ENCODE assay signal across 24 cellular contexts in genomic region chrX:13687203-13687602, GRCh38. TPM values are rescaled to one million over a fixed set of nuclear protein-coding genes. Genes with fewer than 3 reads are reported as not detected.
DNase-seq lines count a peak whose midpoint lies in the region; ATAC-seq, FAIRE-seq and TF ChIP-seq lines count a peak whose summit lies in the region.
"Had no signal": no experiment of that assay in that cellular context is flagged by ENCODE, and none has a peak within 500 bp of the region (broad histone marks: within the 10 kb centered on the region; RNA-seq: fewer than 3 reads in every experiment).

No MANE protein-coding gene starts in this region.

- no peaks in the 10 kb centered on the region for H3K9me3 ChIP-seq in Karpas-422 (ENCODE audit: low read length)
- H3K9me3 ChIP-seq in astrocyte (ENCODE audit: insufficient read depth, low read depth, low read length), result no peaks in the 10 kb centered on the region
- H3K9me3 ChIP-seq: prostate gland, sigmoid colon, upper lobe of left lung had no signal

- peaks cover 31% of the 10 kb centered on the region for H3K79me2 ChIP-seq in Karpas-422 (ENCODE audit: low read length)
- peaks cover 30% of the 10 kb centered on the region for H3K79me2 ChIP-seq in astrocyte (ENCODE audit: insufficient read depth, low read length)

- H3K27ac Mint-ChIP-seq in activated T-cell treated with anti-CD3 and anti-CD28 coated beads, Interleukin-2, amount 50 U/mL, for 24 hours, result peak overlapping the region; percentile 94
- no peak overlapping the region for H3K27ac Mint-ChIP-seq in astrocyte (ENCODE audit: unreplicated experiment)
- peak overlapping the region; percentile 92 for H3K27ac Mint-ChIP-seq in stimulated activated naive CD8-positive, alpha-beta T cell treated with anti-CD3 and anti-CD28 coated beads, Interleukin-15, Interleukin-2, amounts not matched to agents 100 ng/mL and 50 ng/mL, for 24 hours
- H3K27ac Mint-ChIP-seq: activated CD4-positive, alpha-beta T cell treated with anti-CD3 and anti-CD28 coated beads, Interleukin-2, amount 10 ng/mL, durations not matched to agents 7 days and 5 days; activated naive CD8-positive, alpha-beta T cell treated with anti-CD3 and anti-CD28 coated beads, Interleukin-2, amount 10 ng/mL, durations not matched to agents 7 days and 5 days; H9 had no signal

- peaks cover 53% of the 10 kb centered on the region for H3K27me3 Mint-ChIP-seq in activated T-cell treated with anti-CD3 and anti-CD28 coated beads, Interleukin-2, amount 50 U/mL, for 24 hours
- H3K27me3 Mint-ChIP-seq in activated T-cell treated with anti-CD3 and anti-CD28 coated beads, Interleukin-2, amount 50 U/mL, for 4 hours (ENCODE audit: low read depth), result no peaks in the 10 kb centered on the region
- H3K27me3 Mint-ChIP-seq in astrocyte (ENCODE audit: low read depth, unreplicated experiment), result no peaks in the 10 kb centered on the region
- no peaks in the 10 kb centered on the region for H3K27me3 Mint-ChIP-seq in stimulated activated naive CD8-positive, alpha-beta T cell treated with anti-CD3 and anti-CD28 coated beads, Interleukin-15, Interleukin-2, amounts not matched to agents 100 ng/mL and 50 ng/mL, for 24 hours
- H3K27me3 Mint-ChIP-seq: activated CD4-positive, alpha-beta T cell treated with anti-CD3 and anti-CD28 coated beads, Interleukin-2, amount 10 ng/mL, durations not matched to agents 7 days and 5 days; activated naive CD8-positive, alpha-beta T cell treated with anti-CD3 and anti-CD28 coated beads, Interleukin-2, amount 10 ng/mL, durations not matched to agents 7 days and 5 days had no signal

- H3K4me3 Mint-ChIP-seq in activated T-cell treated with anti-CD3 and anti-CD28 coated beads, Interleukin-2, amount 50 U/mL, for 24 hours, result no peak overlapping the region
- H3K4me3 Mint-ChIP-seq in activated T-cell treated with anti-CD3 and anti-CD28 coated beads, Interleukin-2, amount 50 U/mL, for 4 hours, result no peak overlapping the region
- no peak overlapping the region for H3K4me3 Mint-ChIP-seq in astrocyte (ENCODE audit: unreplicated experiment)
- peak overlapping the region; percentile 91 for H3K4me3 Mint-ChIP-seq in stimulated activated naive CD8-positive, alpha-beta T cell treated with anti-CD3 and anti-CD28 coated beads, Interleukin-15, Interleukin-2, amounts not matched to agents 100 ng/mL and 50 ng/mL, for 24 hours
- H3K4me3 Mint-ChIP-seq: activated CD4-positive, alpha-beta T cell treated with anti-CD3 and anti-CD28 coated beads, Interleukin-2, amount 10 ng/mL, durations not matched to agents 7 days and 5 days; H9 had no signal

- DNase-seq in activated T-cell treated with anti-CD3 and anti-CD28 coated beads, Interleukin-2, amount 50 U/mL, for 24 hours, result no peak
- DNase-seq in activated T-cell treated with anti-CD3 and anti-CD28 coated beads, Interleukin-2, amount 50 U/mL, for 4 hours, result no peak
- DNase-seq in Karpas-422 (no peak), astrocyte (ENCODE audit: low read depth) (no peak), mesenteric fat pad (ENCODE audit: low spot score) (no peak)
- DNase-seq in stimulated activated CD4-positive, alpha-beta T cell treated with anti-CD3 and anti-CD28 coated beads, Interleukin-2, amount 100 ng/mL, for 48 hours, result no peak
- DNase-seq: activated CD4-positive, alpha-beta T cell treated with anti-CD3 and anti-CD28 coated beads, Interleukin-2, amount 10 ng/mL, durations not matched to agents 7 days and 5 days; activated naive CD8-positive, alpha-beta T cell treated with anti-CD3 and anti-CD28 coated beads, Interleukin-2, amount 10 ng/mL, durations not matched to agents 7 days and 5 days; cerebellar nuclear complex; H9; heart left ventricle; IMR-90; NCI-H1105; NCI-H2029 treated with DMSO at 0.1 percent for 48 hours; NCI-H345; NCI-H748 treated with DMSO at 0.1 percent for 48 hours; sigmoid colon; upper lobe of left lung had no signal

- H3K4me1 Mint-ChIP-seq in activated T-cell treated with anti-CD3 and anti-CD28 coated beads, Interleukin-2, amount 50 U/mL, for 24 hours (ENCODE audit: low read depth), result peaks cover 53% of the 10 kb centered on the region
- peaks cover 45% of the 10 kb centered on the region for H3K4me1 Mint-ChIP-seq in activated T-cell treated with anti-CD3 and anti-CD28 coated beads, Interleukin-2, amount 50 U/mL, for 4 hours (ENCODE audit: low read depth)
- H3K4me1 Mint-ChIP-seq in astrocyte (ENCODE audit: low read depth, unreplicated experiment), result peaks cover 19% of the 10 kb centered on the region
- H3K4me1 Mint-ChIP-seq in stimulated activated naive CD8-positive, alpha-beta T cell treated with anti-CD3 and anti-CD28 coated beads, Interleukin-15, Interleukin-2, amounts not matched to agents 100 ng/mL and 50 ng/mL, for 24 hours (ENCODE audit: low read depth), result peaks cover 63% of the 10 kb centered on the region

- H3K4me2 ChIP-seq in Karpas-422 (ENCODE audit: low read depth, low read length, poor library complexity, severe bottlenecking) (no peak overlapping the region), astrocyte (ENCODE audit: low read length) (no peak overlapping the region)

- H3K27me3 ChIP-seq in Karpas-422 (ENCODE audit: low read length), result no peaks in the 10 kb centered on the region
- no peaks in the 10 kb centered on the region for H3K27me3 ChIP-seq in astrocyte (ENCODE audit: insufficient read depth, low read length)
- H3K27me3 ChIP-seq: upper lobe of left lung had no signal

- no peaks in the 10 kb centered on the region for H3K9me3 Mint-ChIP-seq in activated T-cell treated with anti-CD3 and anti-CD28 coated beads, Interleukin-2, amount 50 U/mL, for 24 hours
- H3K9me3 Mint-ChIP-seq in activated T-cell treated with anti-CD3 and anti-CD28 coated beads, Interleukin-2, amount 50 U/mL, for 4 hours, result no peaks in the 10 kb centered on the region
- H3K9me3 Mint-ChIP-seq in astrocyte (ENCODE audit: unreplicated experiment), result no peaks in the 10 kb centered on the region
- no peaks in the 10 kb centered on the region for H3K9me3 Mint-ChIP-seq in stimulated activated naive CD8-positive, alpha-beta T cell treated with anti-CD3 and anti-CD28 coated beads, Interleukin-15, Interleukin-2, amounts not matched to agents 100 ng/mL and 50 ng/mL, for 24 hours
- H3K9me3 Mint-ChIP-seq: activated CD4-positive, alpha-beta T cell treated with anti-CD3 and anti-CD28 coated beads, Interleukin-2, amount 10 ng/mL, durations not matched to agents 7 days and 5 days; activated naive CD8-positive, alpha-beta T cell treated with anti-CD3 and anti-CD28 coated beads, Interleukin-2, amount 10 ng/mL, durations not matched to agents 7 days and 5 days had no signal

- H3K4me3 ChIP-seq in Karpas-422 (ENCODE audit: low read length) (no peak overlapping the region), astrocyte (ENCODE audit: insufficient read depth, low read depth, low read length) (no peak overlapping the region)
- H3K4me3 ChIP-seq: heart left ventricle, lung, prostate gland, sigmoid colon, upper lobe of left lung had no signal

- peaks cover 15% of the 10 kb centered on the region for H3K36me3 Mint-ChIP-seq in activated T-cell treated with anti-CD3 and anti-CD28 coated beads, Interleukin-2, amount 50 U/mL, for 24 hours (ENCODE audit: low read depth)
- H3K36me3 Mint-ChIP-seq in activated T-cell treated with anti-CD3 and anti-CD28 coated beads, Interleukin-2, amount 50 U/mL, for 4 hours (ENCODE audit: insufficient read depth), result no peaks in the 10 kb centered on the region
- no peaks in the 10 kb centered on the region for H3K36me3 Mint-ChIP-seq in astrocyte (ENCODE audit: low read depth, unreplicated experiment)
- H3K36me3 Mint-ChIP-seq in stimulated activated naive CD8-positive, alpha-beta T cell treated with anti-CD3 and anti-CD28 coated beads, Interleukin-15, Interleukin-2, amounts not matched to agents 100 ng/mL and 50 ng/mL, for 24 hours (ENCODE audit: low read depth), result peaks cover 12% of the 10 kb centered on the region
- H3K36me3 Mint-ChIP-seq: activated naive CD8-positive, alpha-beta T cell treated with anti-CD3 and anti-CD28 coated beads, Interleukin-2, amount 10 ng/mL, durations not matched to agents 7 days and 5 days had no signal

- no peaks in the 10 kb centered on the region for H3K9me2 ChIP-seq in Karpas-422 (replicated peaks; ENCODE audit: insufficient read depth, low read length)

- FAIRE-seq in astrocyte (lab: Jason Lieb, UNC), result peak; percentile 98

- H4K20me1 ChIP-seq in Karpas-422 (ENCODE audit: insufficient read depth, low read depth, low read length), result no peaks in the 10 kb centered on the region
- H4K20me1 ChIP-seq in astrocyte (ENCODE audit: insufficient read depth, low read length), result peaks cover under 1% of the 10 kb centered on the region

- no peak overlapping the region for H3K9ac ChIP-seq in Karpas-422 (ENCODE audit: low read length)
- no peak overlapping the region for H3K9ac ChIP-seq in astrocyte (ENCODE audit: low read length)

- TF ChIP-seq CTCF in astrocyte (IDR thresholded peaks at IDR 0.05; ENCODE audit: insufficient read depth, low read depth, low read length), result no peak

- H2AFZ ChIP-seq in Karpas-422 (ENCODE audit: low read length) (0 out of 2 replicates have a peak overlapping the region, but pooled peaks have one; percentile 15), astrocyte (ENCODE audit: low read depth, low read length) (no peak overlapping the region)

- peaks cover 52% of the 10 kb centered on the region for H3K4me1 ChIP-seq in Karpas-422 (ENCODE audit: low read length)
- H3K4me1 ChIP-seq in astrocyte (ENCODE audit: insufficient read depth, low read length), result peaks cover 2% of the 10 kb centered on the region
- H3K4me1 ChIP-seq: prostate gland had no signal

- H3K27ac ChIP-seq in Karpas-422 (ENCODE audit: low read length) (no peak overlapping the region), astrocyte (ENCODE audit: low read depth, low read length) (no peak overlapping the region)
- H3K27ac ChIP-seq: epithelial cell of prostate, heart left ventricle, prostate gland, RWPE1, sigmoid colon, upper lobe of left lung had no signal

- ATAC-seq in activated T-cell treated with anti-CD3 and anti-CD28 coated beads, Interleukin-2, amount 50 U/mL, for 4 hours, result no peak
- ATAC-seq in GM21515 (IDR thresholded peaks at IDR 0.05; ENCODE audit: unreplicated experiment), result no peak
- ATAC-seq: heart left ventricle had no signal

- no peaks in the 10 kb centered on the region for H3K36me3 ChIP-seq in Karpas-422 (ENCODE audit: insufficient read depth, low read length)
- H3K36me3 ChIP-seq in astrocyte (ENCODE audit: insufficient read depth, low read length), result no peaks in the 10 kb centered on the region
- H3K36me3 ChIP-seq: heart left ventricle, prostate gland, sigmoid colon, upper lobe of left lung had no signal

RNA-seq across cellular contexts. Expression of gene RAB9A, which starts 1.7 kb away (rescaled TPM):
- total RNA-seq in activated T-cell treated with anti-CD3 and anti-CD28 coated beads, Interleukin-2, amount 50 U/mL, for 4 hours, result 10 to 100 TPM; 11.8 to 17.8 (median 17.3) TPM
- total RNA-seq in Karpas-422 (2014; rRNA removed; shearing (Covaris generic); ENCODE audit: low replicate concordance), result 56.6 and 59.3 TPM in 2 replicates
- total RNA-seq in astrocyte, result 31.2 and 34.2 TPM in 2 replicates
- 41.7 TPM for total RNA-seq in mesenteric fat pad

RNA-seq across cellular contexts. Expression of gene TCEANC, which starts 34.3 kb away (rescaled TPM):
- 1 to 10 TPM; 1.4 to 2.2 (median 1.4) TPM for total RNA-seq in activated T-cell treated with anti-CD3 and anti-CD28 coated beads, Interleukin-2, amount 50 U/mL, for 4 hours
- total RNA-seq in Karpas-422 (2014; rRNA removed; shearing (Covaris generic); ENCODE audit: low replicate concordance), result 3.4 and 4.3 TPM in 2 replicates
- 1.0 and 2.3 TPM in 2 replicates for total RNA-seq in astrocyte
- 2.9 TPM for total RNA-seq in mesenteric fat pad

RNA-seq across cellular contexts. Expression of gene TRAPPC2, which starts 47.2 kb away (rescaled TPM):
- 10 to 100 TPM; 11.7 to 19.9 (median 15.8) TPM for total RNA-seq in activated T-cell treated with anti-CD3 and anti-CD28 coated beads, Interleukin-2, amount 50 U/mL, for 4 hours
- total RNA-seq in Karpas-422 (2014; rRNA removed; shearing (Covaris generic); ENCODE audit: low replicate concordance), result 29.5 and 60.5 TPM in 2 replicates
- 16.6 and 17.0 TPM in 2 replicates for total RNA-seq in astrocyte
- total RNA-seq in mesenteric fat pad, result 7.2 TPM

RNA-seq across cellular contexts. Expression of gene OFD1, which starts 47.3 kb away (rescaled TPM):
- 10 to 100 TPM; 20.0 to 26.8 (median 20.1) TPM for total RNA-seq in activated T-cell treated with anti-CD3 and anti-CD28 coated beads, Interleukin-2, amount 50 U/mL, for 4 hours
- 68.4 and 76.3 TPM in 2 replicates for total RNA-seq in Karpas-422 (2014; rRNA removed; shearing (Covaris generic); ENCODE audit: low replicate concordance)
- total RNA-seq in astrocyte (16.1 and 22.0 TPM in 2 replicates), mesenteric fat pad (14.4 TPM)
